Comparison of ENCODE assay signal across 27 cellular contexts in genomic region chr3:195124378-195124985, GRCh38.
DNase-seq lines count a peak whose midpoint lies in the region; ATAC-seq and TF ChIP-seq lines count a peak whose summit lies in the region.
"Had no signal": no experiment of that assay in that cellular context is flagged by ENCODE, and none has a peak within 500 bp of the region (broad histone marks: within the 10 kb centered on the region; RNA-seq: fewer than 3 reads in every experiment).

No MANE protein-coding gene starts in this region.

- H3K27ac ChIP-seq in heart left ventricle (no peak overlapping the region), aorta (ENCODE audit: low read depth in 1 of 2, low read length in 2 of 2) (no peak overlapping the region), esophagus squamous epithelium (no peak overlapping the region)
- H3K27ac ChIP-seq: adrenal gland, brain microvascular endothelial cell, GM23248, RWPE1, SK-N-MC, vagina had no signal

- H3K9me3 ChIP-seq in heart left ventricle, result no peaks in the 10 kb centered on the region
- H3K9me3 ChIP-seq in aorta (ENCODE audit: control insufficient read depth, low read length), result no peaks in the 10 kb centered on the region
- H3K9me3 ChIP-seq in esophagus squamous epithelium, result no peaks in the 10 kb centered on the region
- H3K9me3 ChIP-seq: adrenal gland, vagina had no signal

- DNase-seq in heart left ventricle, result peak in 3 of 5 donors; percentile 32 to 57 (median 51)
- DNase-seq in cardiac septum (ENCODE audit: low spot score), result no peak
- no peak for DNase-seq in glutamatergic neuron
- no peak for DNase-seq in type B pancreatic cell (ENCODE audit: extremely low spot score, unreplicated experiment)
- no peak for DNase-seq in aorta
- DNase-seq in esophagus squamous epithelium (lab: John Stamatoyannopoulos, UW), result no peak
- DNase-seq in activated effector memory CD4-positive, alpha-beta T cell treated with Interleukin-2 at 50 U/mL for 16 hours, result no peak
- DNase-seq: activated CD4-positive, alpha-beta memory T cell treated with anti-CD3 and anti-CD28 coated beads, Interleukin-2, amount 10 ng/mL, durations not matched to agents 7 days and 5 days; activated CD4-positive, CD25-positive, alpha-beta regulatory T cell treated with anti-CD3 and anti-CD28 coated beads, Interleukin-2, amount 50 U/mL, for 72 hours; activated CD8-positive, alpha-beta memory T cell treated with anti-CD3 and anti-CD28 coated beads, Interleukin-2, amount 50 U/mL, for 4 hours; activated naive CD4-positive, alpha-beta T cell treated with anti-CD3 and anti-CD28 coated beads, Interleukin-2, amount 10 ng/mL, durations not matched to agents 7 days and 5 days; adrenal gland; brain microvascular endothelial cell; CD4-positive, alpha-beta memory T cell; GM23248; naive thymus-derived CD4-positive, alpha-beta T cell; NCI-H1092 treated with DMSO at 0.1 percent for 48 hours; NCI-H187; NCI-H510A treated with DMSO at 0.1 percent for 48 hours; stimulated activated naive CD8-positive, alpha-beta T cell treated with anti-CD3 and anti-CD28 coated beads, Interleukin-15, amount 100 ng/mL, for 72 hours had no signal

- ATAC-seq in heart left ventricle (peak in 3 of 4 donors; percentile 49 to 66 (median 57)), aorta (ENCODE audit: low FRiP score) (no peak)
- ATAC-seq: K562; naive thymus-derived CD4-positive, alpha-beta T cell; stimulated activated naive CD8-positive, alpha-beta T cell treated with anti-CD3 and anti-CD28 coated beads, Interleukin-15, amount 100 ng/mL, for 72 hours had no signal

- H3K9me3 Mint-ChIP-seq in glutamatergic neuron (ENCODE audit: unreplicated experiment) (peaks cover 12% of the 10 kb centered on the region), nephron (no peaks in the 10 kb centered on the region), type B pancreatic cell (no peaks in the 10 kb centered on the region)
- H3K9me3 Mint-ChIP-seq: activated CD4-positive, alpha-beta memory T cell treated with anti-CD3 and anti-CD28 coated beads, Interleukin-2, amount 10 ng/mL, durations not matched to agents 7 days and 5 days; activated naive CD4-positive, alpha-beta T cell treated with anti-CD3 and anti-CD28 coated beads, Interleukin-2, amount 10 ng/mL, durations not matched to agents 7 days and 5 days; CD4-positive, alpha-beta memory T cell; naive thymus-derived CD4-positive, alpha-beta T cell; stimulated activated naive CD8-positive, alpha-beta T cell treated with anti-CD3 and anti-CD28 coated beads, Interleukin-15, amount 100 ng/mL, for 72 hours; T-helper 1 cell treated with Interleukin-12 subunit alpha and Interleukin-12 subunit beta and Interleukin-4 antibody, amounts not matched to agents 30 μg/mL and 1 μg/mL, for 36 hours had no signal

- peaks cover 6% of the 10 kb centered on the region for H3K27me3 Mint-ChIP-seq in glutamatergic neuron (ENCODE audit: unreplicated experiment)
- H3K27me3 Mint-ChIP-seq in nephron (ENCODE audit: low read depth), result no peaks in the 10 kb centered on the region
- no peaks in the 10 kb centered on the region for H3K27me3 Mint-ChIP-seq in type B pancreatic cell
- H3K27me3 Mint-ChIP-seq: activated CD4-positive, alpha-beta memory T cell treated with anti-CD3 and anti-CD28 coated beads, Interleukin-2, amount 10 ng/mL, durations not matched to agents 7 days and 5 days; activated naive CD4-positive, alpha-beta T cell treated with anti-CD3 and anti-CD28 coated beads, Interleukin-2, amount 10 ng/mL, durations not matched to agents 7 days and 5 days; CD4-positive, alpha-beta memory T cell; naive thymus-derived CD4-positive, alpha-beta T cell; stimulated activated naive CD8-positive, alpha-beta T cell treated with anti-CD3 and anti-CD28 coated beads, Interleukin-15, amount 100 ng/mL, for 72 hours had no signal

- H3K36me3 Mint-ChIP-seq in glutamatergic neuron (ENCODE audit: unreplicated experiment) (no peaks in the 10 kb centered on the region), nephron (ENCODE audit: low read depth) (no peaks in the 10 kb centered on the region), type B pancreatic cell (peaks cover 6% of the 10 kb centered on the region)
- H3K36me3 Mint-ChIP-seq: activated naive CD4-positive, alpha-beta T cell treated with anti-CD3 and anti-CD28 coated beads, Interleukin-2, amount 10 ng/mL, durations not matched to agents 7 days and 5 days had no signal

- TF ChIP-seq POLR2A in heart left ventricle (IDR thresholded peaks at IDR 0.05) (no peak), esophagus squamous epithelium (IDR thresholded peaks at IDR 0.05) (no peak)

- no peaks in the 10 kb centered on the region for H3K36me3 ChIP-seq in heart left ventricle
- no peaks in the 10 kb centered on the region for H3K36me3 ChIP-seq in aorta (ENCODE audit: control insufficient read depth in 1 of 2, insufficient read depth in 2 of 2, low read length in 1 of 2)
- H3K36me3 ChIP-seq in esophagus squamous epithelium, result no peaks in the 10 kb centered on the region
- H3K36me3 ChIP-seq: adrenal gland, brain microvascular endothelial cell, vagina had no signal

- WGBS in heart left ventricle, 4 donors, result 16 to 30% (median 22%) methylated on average over 18 of the region's 18 CpGs
- WGBS in aorta, 2 donors, result 66 to 68% methylated on average over 18 of the region's 18 CpGs
- WGBS in esophagus squamous epithelium, 2 donors, result 70 to 88% methylated on average over 11 of the region's 18 CpGs

- H3K27me3 ChIP-seq in heart left ventricle (no peaks in the 10 kb centered on the region), aorta (ENCODE audit: control insufficient read depth in 1 of 2, insufficient read depth in 2 of 2, low read length in 1 of 2) (no peaks in the 10 kb centered on the region), esophagus squamous epithelium (no peaks in the 10 kb centered on the region)
- H3K27me3 ChIP-seq: adrenal gland, brain microvascular endothelial cell, vagina had no signal

- H3K4me3 Mint-ChIP-seq in glutamatergic neuron (ENCODE audit: unreplicated experiment) (peak overlapping the region; percentile 43), nephron (peak overlapping the region in 2 of 3 experiments; percentile 7 to 21), type B pancreatic cell (no peak overlapping the region)
- H3K4me3 Mint-ChIP-seq: activated CD4-positive, alpha-beta memory T cell treated with anti-CD3 and anti-CD28 coated beads, Interleukin-2, amount 10 ng/mL, durations not matched to agents 7 days and 5 days; activated naive CD4-positive, alpha-beta T cell treated with anti-CD3 and anti-CD28 coated beads, Interleukin-2, amount 10 ng/mL, durations not matched to agents 7 days and 5 days; CD4-positive, alpha-beta memory T cell; naive thymus-derived CD4-positive, alpha-beta T cell; stimulated activated naive CD8-positive, alpha-beta T cell treated with anti-CD3 and anti-CD28 coated beads, Interleukin-15, amount 100 ng/mL, for 72 hours; T-helper 1 cell treated with Interleukin-12 subunit alpha and Interleukin-12 subunit beta and Interleukin-4 antibody, amounts not matched to agents 30 μg/mL and 1 μg/mL, for 36 hours had no signal

- H3K4me3 ChIP-seq in heart left ventricle, result peak overlapping the region in 2 of 12 donors; percentile 3 to 5
- no peak overlapping the region for H3K4me3 ChIP-seq in aorta (ENCODE audit: low read length in 2 of 2)
- no peak overlapping the region for H3K4me3 ChIP-seq in esophagus squamous epithelium
- H3K4me3 ChIP-seq: adrenal gland, GM23248, K562, SK-N-MC, smooth muscle cell, vagina had no signal

- peak overlapping the region; percentile 62 for H3K27ac Mint-ChIP-seq in glutamatergic neuron (ENCODE audit: unreplicated experiment)
- H3K27ac Mint-ChIP-seq in nephron, result peak overlapping the region; percentile 70 to 87 (median 72)
- H3K27ac Mint-ChIP-seq in type B pancreatic cell, result peak overlapping the region; percentile 58
- H3K27ac Mint-ChIP-seq: activated CD4-positive, alpha-beta memory T cell treated with anti-CD3 and anti-CD28 coated beads, Interleukin-2, amount 10 ng/mL, durations not matched to agents 7 days and 5 days; activated naive CD4-positive, alpha-beta T cell treated with anti-CD3 and anti-CD28 coated beads, Interleukin-2, amount 10 ng/mL, durations not matched to agents 7 days and 5 days; CD4-positive, alpha-beta memory T cell; naive thymus-derived CD4-positive, alpha-beta T cell; T-helper 1 cell treated with Interleukin-12 subunit alpha and Interleukin-12 subunit beta and Interleukin-4 antibody, amounts not matched to agents 30 μg/mL and 1 μg/mL, for 36 hours had no signal

- intact Hi-C loops in heart left ventricle (cut with DNase I) (loop anchor here in 1 of 10 donors (10.0 kb wide), 1 partner anchor 130 kb away; no protein-coding TSS in a partner anchor), cardiac septum (cut with DNase I) (loop anchor here (5.0 kb wide), 1 partner anchor 133 kb away; no protein-coding TSS in a partner anchor), aorta (cut with DNase I) (no loop called here), esophagus squamous epithelium (cut with DNase I) (no loop called here)

- H3K4me1 Mint-ChIP-seq in glutamatergic neuron (ENCODE audit: low read depth, unreplicated experiment) (peaks cover 55% of the 10 kb centered on the region), nephron (peaks cover 50% of the 10 kb centered on the region), type B pancreatic cell (ENCODE audit: unreplicated experiment) (peaks cover 26% of the 10 kb centered on the region)

- H3K4me1 ChIP-seq in heart left ventricle, result peaks cover 0 to 35% (median 20%) of the 10 kb centered on the region in 12 donors
- H3K4me1 ChIP-seq in aorta (ENCODE audit: control insufficient read depth in 1 of 2, insufficient read depth in 2 of 2, low read length in 2 of 2), result no peaks in the 10 kb centered on the region
- peaks cover 0 to 24% (median 11%) of the 10 kb centered on the region in 3 donors for H3K4me1 ChIP-seq in esophagus squamous epithelium

- TF ChIP-seq CTCF in heart left ventricle (IDR thresholded peaks at IDR 0.05) (no peak), glutamatergic neuron (IDR thresholded peaks at IDR 0.05; ENCODE audit: partially characterized antibody, unreplicated experiment) (no peak), nephron (IDR thresholded peaks at IDR 0.05; ENCODE audit: unreplicated experiment in 3 of 3) (no peak), type B pancreatic cell (conservative IDR thresholded peaks at IDR 0.05) (no peak), esophagus squamous epithelium (IDR thresholded peaks at IDR 0.05) (no peak)

Comparison
In these comparisons a context has a peak if more than half of its experiments do, and no peak if none do; other contexts are left out.
1. DNase-seq: peak in heart left ventricle (3 of 5); none in cardiac septum (single experiment), glutamatergic neuron (single experiment), type B pancreatic cell (single experiment), aorta (0 of 2), esophagus squamous epithelium (single experiment) and activated effector memory CD4-positive, alpha-beta T cell treated with Interleukin-2 at 50 U/mL for 16 hours (single experiment).
2. Peak in every context shown above with its lines, with median percentiles within 50 percentile points of each other: H3K27ac Mint-ChIP-seq.